In genomic region chr5:74856975-74857374, GRCh38 we compare ENCODE assay signal across 1 cellular context. TPM values are rescaled to one million over a fixed set of nuclear protein-coding genes. Genes with fewer than 3 reads are reported as not detected.
"Had no signal": no experiment of that assay in that cellular context is flagged by ENCODE, and none has a peak within 500 bp of the region (broad histone marks: within the 10 kb centered on the region; RNA-seq: fewer than 3 reads in every experiment).

No MANE protein-coding gene starts in this region.

RNA-seq across cellular contexts. Expression of gene FAM169A, which starts 9.2 kb away (rescaled TPM):
- total RNA-seq: ascending aorta had no signal
